In the genomic region with DNA sequence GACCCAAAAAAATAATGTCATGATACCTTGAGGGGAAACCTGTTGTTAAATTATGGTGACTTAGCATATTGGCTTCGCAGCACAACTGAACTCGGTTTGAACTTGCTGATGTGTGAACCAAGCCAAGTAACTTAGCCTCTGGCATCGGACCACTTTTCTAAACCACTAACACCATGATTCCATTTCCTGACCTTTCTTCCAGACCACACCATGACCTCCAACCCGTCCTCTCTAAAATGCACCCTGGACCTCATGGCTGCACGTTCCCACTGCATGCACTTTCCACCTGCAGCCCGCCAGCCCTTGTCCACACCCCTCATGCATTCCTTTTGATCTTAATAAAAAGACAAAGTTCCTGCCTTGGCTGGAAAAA, we compare ENCODE assay signal across 17 cellular contexts. TPM values are rescaled to one million over a fixed set of nuclear protein-coding genes. Genes with fewer than 3 reads are reported as not detected.
DNase-seq lines count a peak whose midpoint lies in the region; ATAC-seq and TF ChIP-seq lines count a peak whose summit lies in the region.
"Had no signal": no experiment of that assay in that cellular context is flagged by ENCODE, and none has a peak within 500 bp of the region (broad histone marks: within the 10 kb centered on the region; RNA-seq: fewer than 3 reads in every experiment).

No MANE protein-coding gene starts in this region.

- ATAC-seq in natural killer cell = peak in 2 of 3 donors; percentile 36 to 40
- ATAC-seq: Right ventricle myocardium inferior had no signal

- TF ChIP-seq CTCF in astrocyte of the spinal cord (IDR thresholded peaks at IDR 0.05; ENCODE audit: low read depth, low read length) (no peak), natural killer cell (IDR thresholded peaks at IDR 0.05) (no peak), CD14-positive monocyte (IDR thresholded peaks at IDR 0.05) (no peak), GM10248 (IDR thresholded peaks at IDR 0.05; ENCODE audit: control extremely low read depth, extremely low read depth, low read depth, missing control alignments) (no peak)

- CTCF ChIA-PET in GM10248 (lab: Yijun Ruan, JAX) = no interaction called here

- H3K4me3 Mint-ChIP-seq in natural killer cell (peak overlapping the region; percentile 2), CD14-positive monocyte (no peak overlapping the region)
- H3K4me3 Mint-ChIP-seq: activated B cell treated with CpG ODN at 0.5 μM for 24 hours had no signal

- H3K9me3 Mint-ChIP-seq in natural killer cell = no peaks in the 10 kb centered on the region
- H3K9me3 Mint-ChIP-seq in CD14-positive monocyte = peaks cover 0 to 9% (median 3%) of the 10 kb centered on the region in 7 donors
- H3K9me3 Mint-ChIP-seq: activated B cell treated with CpG ODN at 0.5 μM for 24 hours had no signal

- H3K27me3 Mint-ChIP-seq in natural killer cell (ENCODE audit: low read depth in 2 of 2) (peaks cover 0 to 11% of the 10 kb centered on the region in 2 donors), CD14-positive monocyte (ENCODE audit: low read depth in 3 of 3) (peaks cover 2 to 6% (median 4%) of the 10 kb centered on the region in 3 donors)

- no peak overlapping the region for H3K4me3 ChIP-seq in astrocyte of the spinal cord (ENCODE audit: low read depth, low read length)
- H3K4me3 ChIP-seq: breast epithelium, tibial nerve had no signal

- H3K4me1 Mint-ChIP-seq in natural killer cell (peaks cover 6 to 8% of the 10 kb centered on the region in 2 donors), CD14-positive monocyte (no peaks in the 10 kb centered on the region)
- H3K4me1 Mint-ChIP-seq: activated B cell treated with CpG ODN at 0.5 μM for 24 hours had no signal

- H3K36me3 Mint-ChIP-seq in natural killer cell (no peaks in the 10 kb centered on the region), CD14-positive monocyte (no peaks in the 10 kb centered on the region)

- H3K27ac Mint-ChIP-seq in natural killer cell = peak overlapping the region in 1 of 2 donors; percentile 3
- H3K27ac Mint-ChIP-seq in CD14-positive monocyte = peak overlapping the region in 1 of 7 donors; percentile 27
- H3K27ac Mint-ChIP-seq: activated B cell treated with CpG ODN at 0.5 μM for 24 hours had no signal

- in situ Hi-C loops in astrocyte of the spinal cord (cut with HindIII; ENCODE audit: low sequenced_read_pairs) = no loop called here

- DNase-seq in EL (peak; percentile 68), M059J (ENCODE audit: low read depth) (peak; percentile 96), astrocyte of the spinal cord (ENCODE audit: low read depth, low spot score) (peak; percentile 85), natural killer cell (no peak), HPDE6-E6E7 (ENCODE audit: extremely low spot score) (no peak), NCI-H1417 treated with DMSO at 0.1 percent for 48 hours (lab: John Stamatoyannopoulos, UW) (no peak), CD14-positive monocyte (ENCODE audit: low spot score) (no peak), GM10248 (ENCODE audit: extremely low spot score) (no peak)
- DNase-seq: activated B cell treated with CpG ODN at 0.5 μM for 24 hours, DND-41, foreskin melanocyte, KG1, kidney glomerular epithelial cell had no signal

- POLR2A ChIA-PET in GM10248 (lab: Yijun Ruan, JAX) = no interaction called here

- intact Hi-C loops in natural killer cell (cut with micrococcal nuclease) = no loop called here
- intact Hi-C loops in CD14-positive monocyte (cut with micrococcal nuclease) = no loop called here

RNA-seq across cellular contexts. Expression of gene DYNLRB2, which starts 29.3 kb away (rescaled TPM):
- not detected in 2 replicates for total RNA-seq in M059J (2014; rRNA removed; shearing (Covaris generic))
- not detected for total RNA-seq in natural killer cell
- not detected for polyA plus RNA-seq in CD14-positive monocyte
- total RNA-seq: posterior vena cava, Right ventricle myocardium inferior had no signal

Comparison
In these comparisons a context has a peak if more than half of its experiments do, and no peak if none do; other contexts are left out.
1. DNase-seq: peak in EL (single experiment), M059J (single experiment) and astrocyte of the spinal cord (single experiment); none in natural killer cell (single experiment), HPDE6-E6E7 (single experiment), NCI-H1417 treated with DMSO at 0.1 percent for 48 hours (single experiment), CD14-positive monocyte (single experiment) and GM10248 (single experiment).